Comparison of ENCODE assay signal across 1 cellular context in the genomic region with DNA sequence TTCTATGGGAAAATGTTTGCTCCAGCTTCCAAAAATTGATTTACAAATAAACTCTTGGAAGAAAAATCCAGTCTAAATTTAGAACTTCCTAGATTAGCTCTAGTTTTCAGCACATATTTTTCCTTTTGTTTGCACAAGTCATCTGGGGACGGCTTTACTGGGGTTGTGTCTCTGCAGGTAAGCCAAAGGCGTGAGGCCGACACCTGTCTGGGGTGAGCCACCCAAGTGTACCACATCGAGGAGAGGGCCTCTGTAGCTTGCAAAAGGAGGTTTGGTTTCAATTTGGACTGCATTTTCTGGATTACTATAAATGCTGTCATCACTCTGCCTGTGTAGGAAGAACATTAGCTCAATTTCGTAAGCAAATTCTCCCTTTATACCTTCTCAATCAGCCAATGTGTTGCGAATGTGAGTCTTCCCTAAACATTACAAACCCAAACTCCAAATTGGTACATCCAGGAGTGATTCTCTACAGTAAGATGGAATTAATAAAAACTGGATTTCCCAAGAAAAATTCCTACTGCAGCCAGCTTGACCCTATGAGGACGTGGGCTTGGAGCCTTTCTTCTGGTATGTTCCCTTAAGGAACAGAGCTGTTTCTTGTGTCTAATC.
TF ChIP-seq lines count a peak whose summit lies in the region.

No MANE protein-coding gene starts in this region.

TF ChIP-seq in IMR-90, 13 proteins besides CTCF, POLR2A, EP300 and RAD21:
- TF ChIP-seq CEBPB (IDR thresholded peaks at IDR 0.05; ENCODE audit: low read depth, low read length) (no peak), MAFK (IDR thresholded peaks at IDR 0.05; ENCODE audit: low read depth, low read length) (no peak), MXI1 (IDR thresholded peaks at IDR 0.05; ENCODE audit: borderline replicate concordance, low read depth, low read length) (no peak), BHLHE40 (IDR thresholded peaks at IDR 0.05; ENCODE audit: low read depth, low read length) (no peak), NFE2L2 (IDR thresholded peaks at IDR 0.05; ENCODE audit: low read depth, low read length) (no peak), MAZ (IDR thresholded peaks at IDR 0.05; ENCODE audit: borderline replicate concordance, low read depth, low read length) (no peak), SMC3 (IDR thresholded peaks at IDR 0.05; ENCODE audit: low read depth, low read length) (no peak), CHD1 (IDR thresholded peaks at IDR 0.05; ENCODE audit: low read depth, low read length) (no peak), RCOR1 (IDR thresholded peaks at IDR 0.05; ENCODE audit: insufficient replicate concordance, low read length) (no peak)
- TF ChIP-seq, protein P1, sequence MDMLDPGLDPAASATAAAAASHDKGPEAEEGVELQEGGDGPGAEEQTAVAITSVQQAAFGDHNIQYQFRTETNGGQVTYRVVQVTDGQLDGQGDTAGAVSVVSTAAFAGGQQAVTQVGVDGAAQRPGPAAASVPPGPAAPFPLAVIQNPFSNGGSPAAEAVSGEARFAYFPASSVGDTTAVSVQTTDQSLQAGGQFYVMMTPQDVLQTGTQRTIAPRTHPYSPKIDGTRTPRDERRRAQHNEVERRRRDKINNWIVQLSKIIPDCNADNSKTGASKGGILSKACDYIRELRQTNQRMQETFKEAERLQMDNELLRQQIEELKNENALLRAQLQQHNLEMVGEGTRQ (IDR thresholded peaks at IDR 0.05; ENCODE audit: low read depth, low read length) = no peak
